ENCODE assay signal across 9 cellular contexts in the genomic region with DNA sequence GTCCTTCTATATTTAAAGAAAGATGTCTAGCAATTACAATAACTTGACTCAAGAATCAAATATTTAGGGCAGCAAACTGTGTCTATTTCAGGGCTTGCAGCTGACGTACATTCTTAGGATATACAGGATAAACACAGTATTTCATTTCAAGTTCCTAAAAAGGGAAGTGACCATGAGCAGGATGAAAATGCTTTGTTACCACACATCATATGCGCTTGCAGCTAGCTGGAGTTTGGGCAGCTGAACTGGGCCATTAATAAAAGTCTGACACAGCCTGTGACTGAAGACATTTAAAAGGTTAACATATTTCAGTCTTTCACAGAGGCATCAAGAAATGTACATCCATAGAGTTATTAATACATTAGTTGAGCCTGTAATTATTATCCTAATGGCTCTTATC.
DNase-seq lines count a peak whose midpoint lies in the region; ATAC-seq and TF ChIP-seq lines count a peak whose summit lies in the region.
"Had no signal": no experiment of that assay in that cellular context is flagged by ENCODE, and none has a peak within 500 bp of the region (broad histone marks: within the 10 kb centered on the region; RNA-seq: fewer than 3 reads in every experiment).

No MANE protein-coding gene starts in this region.

- intact Hi-C loops in activated T-helper 1 cell treated with anti-CD3 and anti-CD28 coated beads, Interleukin-12 subunit alpha, Interleukin-12 subunit beta, Interleukin-2, Interleukin-4 antibody, amounts not matched to agents 30 ng/mL and 10 ng/mL and 1 ng/mL, durations not matched to agents 14 hours and 24 hours and 36 hours (cut with micrococcal nuclease), result loop anchor here (1.0 to 10.0 kb wide), 2 partner anchors 104 to 553 kb away; no protein-coding TSS in a partner anchor

- TF ChIP-seq CTCF in Loucy (conservative IDR thresholded peaks at IDR 0.05; ENCODE audit: low read length) (no peak), GM13976 (IDR thresholded peaks at IDR 0.05; ENCODE audit: borderline replicate concordance, control extremely low read depth, extremely low read depth, insufficient read depth, missing control alignments) (no peak)

- no peaks in the 10 kb centered on the region for H3K79me2 ChIP-seq in Loucy (ENCODE audit: insufficient read depth, low read length)

- no peaks in the 10 kb centered on the region for H3K27me3 ChIP-seq in Loucy (ENCODE audit: insufficient read depth, low read length, poor library complexity, severe bottlenecking)

- peak overlapping the region; percentile 66 for H3K4me3 ChIP-seq in Loucy (ENCODE audit: low read length, poor library complexity, severe bottlenecking)

- H3K36me3 ChIP-seq in Loucy (ENCODE audit: insufficient read depth, low read length), result no peaks in the 10 kb centered on the region

- H3K4me2 ChIP-seq in Loucy (ENCODE audit: low read depth, low read length, poor library complexity, severe bottlenecking), result peak overlapping the region; percentile 74

- H3K27me3 Mint-ChIP-seq in activated T-helper 1 cell treated with anti-CD3 and anti-CD28 coated beads, Interleukin-12 subunit alpha, Interleukin-12 subunit beta, Interleukin-2, Interleukin-4 antibody, amounts not matched to agents 30 ng/mL and 10 ng/mL and 1 ng/mL, durations not matched to agents 14 hours and 24 hours and 36 hours (ENCODE audit: insufficient read depth), result no peaks in the 10 kb centered on the region

- H3K36me3 Mint-ChIP-seq in activated T-helper 1 cell treated with anti-CD3 and anti-CD28 coated beads, Interleukin-12 subunit alpha, Interleukin-12 subunit beta, Interleukin-2, Interleukin-4 antibody, amounts not matched to agents 30 ng/mL and 10 ng/mL and 1 ng/mL, durations not matched to agents 14 hours and 24 hours and 36 hours (ENCODE audit: low read depth), result no peaks in the 10 kb centered on the region

- H3K9ac ChIP-seq in Loucy (ENCODE audit: low read depth, low read length, poor library complexity, severe bottlenecking), result peak overlapping the region; percentile 67

- peaks cover 34% of the 10 kb centered on the region for H3K4me1 ChIP-seq in Loucy (ENCODE audit: insufficient read depth, low read length, poor library complexity, severe bottlenecking)

- H3K4me3 Mint-ChIP-seq in activated T-helper 1 cell treated with anti-CD3 and anti-CD28 coated beads, Interleukin-12 subunit alpha, Interleukin-12 subunit beta, Interleukin-2, Interleukin-4 antibody, amounts not matched to agents 30 ng/mL and 10 ng/mL and 1 ng/mL, durations not matched to agents 14 hours and 24 hours and 36 hours, result peak overlapping the region; percentile 47

- peaks cover 48% of the 10 kb centered on the region for H3K4me1 Mint-ChIP-seq in activated T-helper 1 cell treated with anti-CD3 and anti-CD28 coated beads, Interleukin-12 subunit alpha, Interleukin-12 subunit beta, Interleukin-2, Interleukin-4 antibody, amounts not matched to agents 30 ng/mL and 10 ng/mL and 1 ng/mL, durations not matched to agents 14 hours and 24 hours and 36 hours (ENCODE audit: low read depth)

- peak overlapping the region; percentile 81 for H2AFZ ChIP-seq in Loucy (ENCODE audit: low read length)

- no peaks in the 10 kb centered on the region for H3K9me3 Mint-ChIP-seq in activated T-helper 1 cell treated with anti-CD3 and anti-CD28 coated beads, Interleukin-12 subunit alpha, Interleukin-12 subunit beta, Interleukin-2, Interleukin-4 antibody, amounts not matched to agents 30 ng/mL and 10 ng/mL and 1 ng/mL, durations not matched to agents 14 hours and 24 hours and 36 hours

- DNase-seq in AML-193 (lab: John Stamatoyannopoulos, UW), result peak; percentile 76 to 80
- DNase-seq in activated T-helper 1 cell treated with anti-CD3 and anti-CD28 coated beads, Interleukin-12 subunit alpha, Interleukin-12 subunit beta, Interleukin-2, Interleukin-4 antibody, amounts not matched to agents 30 ng/mL and 10 ng/mL and 1 ng/mL, durations not matched to agents 14 hours and 24 hours and 36 hours (ENCODE audit: low spot score), result no peak
- peak; percentile 29 for DNase-seq in medulla oblongata (ENCODE audit: extremely low spot score)
- DNase-seq in GM13976 (ENCODE audit: low spot score), result no peak
- no peak for DNase-seq in NCI-H2196 treated with DMSO at 0.1 percent for 48 hours (lab: John Stamatoyannopoulos, UW; ENCODE audit: unreplicated experiment)

- in situ Hi-C loops in GM13976 (cut with MboI; ENCODE audit: low sequenced_read_pairs, unreplicated experiment), result no loop called here

- no peaks in the 10 kb centered on the region for H3K9me2 ChIP-seq in Loucy (replicated peaks; ENCODE audit: low read depth, low read length)

- no peak for ATAC-seq in GM21367 (IDR thresholded peaks at IDR 0.05; ENCODE audit: unreplicated experiment)
- ATAC-seq in GM18520 (IDR thresholded peaks at IDR 0.05; ENCODE audit: unreplicated experiment), result no peak
- ATAC-seq: Panc1 had no signal

- no peaks in the 10 kb centered on the region for H4K20me1 ChIP-seq in Loucy (ENCODE audit: insufficient read depth, low read length, poor library complexity, severe bottlenecking)

- no peaks in the 10 kb centered on the region for H3K9me3 ChIP-seq in Loucy (ENCODE audit: insufficient read depth, low read depth, low read length)

- peaks cover 9% of the 10 kb centered on the region; the same call in 1 of the 2 replicates for H3F3A ChIP-seq in Loucy (ENCODE audit: low read depth)

- no peak overlapping the region for H3K27ac Mint-ChIP-seq in activated T-helper 1 cell treated with anti-CD3 and anti-CD28 coated beads, Interleukin-12 subunit alpha, Interleukin-12 subunit beta, Interleukin-2, Interleukin-4 antibody, amounts not matched to agents 30 ng/mL and 10 ng/mL and 1 ng/mL, durations not matched to agents 14 hours and 24 hours and 36 hours

Comparison
In these comparisons a context has a peak if more than half of its experiments do, and no peak if none do; other contexts are left out.
1. DNase-seq: peak in AML-193 (2 of 2) and medulla oblongata (single experiment); none in activated T-helper 1 cell treated with anti-CD3 and anti-CD28 coated beads, Interleukin-12 subunit alpha, Interleukin-12 subunit beta, Interleukin-2, Interleukin-4 antibody, amounts not matched to agents 30 ng/mL and 10 ng/mL and 1 ng/mL, durations not matched to agents 14 hours and 24 hours and 36 hours (single experiment), GM13976 (single experiment) and NCI-H2196 treated with DMSO at 0.1 percent for 48 hours (single experiment).